27 cellular contexts compared by ENCODE assay signal in genomic region chr10:48590945-48591344, GRCh38. TPM values are rescaled to one million over a fixed set of nuclear protein-coding genes. Genes with fewer than 3 reads are reported as not detected.
"Had no signal": no experiment of that assay in that cellular context is flagged by ENCODE, and none has a peak within 500 bp of the region (broad histone marks: within the 10 kb centered on the region; RNA-seq: fewer than 3 reads in every experiment).

No MANE protein-coding gene starts in this region.

- H3K9me3 ChIP-seq: sigmoid colon, stomach, suprapubic skin, transverse colon, uterus had no signal

- H3K36me3 ChIP-seq: sigmoid colon, stomach, suprapubic skin, transverse colon, uterus had no signal

- H3K27ac Mint-ChIP-seq: activated naive CD4-positive, alpha-beta T cell treated with anti-CD3 and anti-CD28 coated beads for 36 hours; activated naive CD8-positive, alpha-beta T cell treated with anti-CD3 and anti-CD28 coated beads, Interleukin-2, amount 10 ng/mL, durations not matched to agents 7 days and 5 days; activated T-cell treated with anti-CD3 and anti-CD28 coated beads, Interleukin-2, amount 50 U/mL, for 72 hours; naive thymus-derived CD4-positive, alpha-beta T cell; stimulated activated memory B cell treated with anti-CD40 and anti-IgM and Interleukin-4, amounts not matched to agents 10 μg/mL and 1 μg/mL and 100 μg/mL, for 72 hours had no signal

- H3K27ac ChIP-seq: sigmoid colon, stomach, suprapubic skin, transverse colon, uterus had no signal

- ATAC-seq: activated T-cell treated with anti-CD3 and anti-CD28 coated beads, Interleukin-2, amount 50 U/mL, for 72 hours; left lobe of liver; naive thymus-derived CD4-positive, alpha-beta T cell; stimulated activated memory B cell treated with anti-CD40 and anti-IgM and Interleukin-4, amounts not matched to agents 10 μg/mL and 1 μg/mL and 100 μg/mL, for 72 hours had no signal

- H3K9me3 Mint-ChIP-seq: activated naive CD4-positive, alpha-beta T cell treated with anti-CD3 and anti-CD28 coated beads for 36 hours; activated naive CD8-positive, alpha-beta T cell treated with anti-CD3 and anti-CD28 coated beads, Interleukin-2, amount 10 ng/mL, durations not matched to agents 7 days and 5 days; activated T-cell treated with anti-CD3 and anti-CD28 coated beads, Interleukin-2, amount 50 U/mL, for 72 hours; naive thymus-derived CD4-positive, alpha-beta T cell; stimulated activated memory B cell treated with anti-CD40 and anti-IgM and Interleukin-4, amounts not matched to agents 10 μg/mL and 1 μg/mL and 100 μg/mL, for 72 hours had no signal

- H3K4me3 ChIP-seq: sigmoid colon, smooth muscle cell, stomach, suprapubic skin, transverse colon, uterus had no signal

- FAIRE-seq: bronchial epithelial cell, endometrium, kidney had no signal

- DNase-seq: activated CD4-positive, alpha-beta T cell treated with anti-CD3 and anti-CD28 coated beads for 4 hours; activated CD4-positive, alpha-beta T cell treated with anti-CD3 and anti-CD28 coated beads, Interleukin-2, amount 50 U/mL, for 48 hours; activated CD4-positive, CD25-positive, alpha-beta regulatory T cell; activated effector memory CD4-positive, alpha-beta T cell treated with Interleukin-2 at 50 U/mL for 16 hours; activated naive CD4-positive, alpha-beta T cell treated with anti-CD3 and anti-CD28 coated beads for 36 hours; activated naive CD8-positive, alpha-beta T cell treated with anti-CD3 and anti-CD28 coated beads, Interleukin-2, amount 10 ng/mL, durations not matched to agents 7 days and 5 days; activated T-cell treated with anti-CD3 and anti-CD28 coated beads, Interleukin-2, amount 50 U/mL, for 72 hours; amniotic stem cell; cerebellar nuclear complex; effector CD4-positive, alpha-beta T cell; foreskin fibroblast; kidney; naive thymus-derived CD4-positive, alpha-beta T cell; occipital lobe; sigmoid colon; stimulated activated CD4-positive, alpha-beta T cell treated with anti-CD3 and anti-CD28 coated beads, Interleukin-15, amount 100 ng/mL, for 24 hours; stomach; T1000; transverse colon; uterus had no signal

- H3K4me1 ChIP-seq: sigmoid colon, stomach, transverse colon, uterus had no signal

- H3K27me3 ChIP-seq: sigmoid colon, suprapubic skin, transverse colon, uterus had no signal

- H3K4me3 Mint-ChIP-seq: activated naive CD4-positive, alpha-beta T cell treated with anti-CD3 and anti-CD28 coated beads for 36 hours; activated naive CD8-positive, alpha-beta T cell treated with anti-CD3 and anti-CD28 coated beads, Interleukin-2, amount 10 ng/mL, durations not matched to agents 7 days and 5 days; activated T-cell treated with anti-CD3 and anti-CD28 coated beads, Interleukin-2, amount 50 U/mL, for 72 hours; naive thymus-derived CD4-positive, alpha-beta T cell; neural crest cell; stimulated activated memory B cell treated with anti-CD40 and anti-IgM and Interleukin-4, amounts not matched to agents 10 μg/mL and 1 μg/mL and 100 μg/mL, for 72 hours had no signal

- H3K36me3 Mint-ChIP-seq: activated naive CD8-positive, alpha-beta T cell treated with anti-CD3 and anti-CD28 coated beads, Interleukin-2, amount 10 ng/mL, durations not matched to agents 7 days and 5 days; naive thymus-derived CD4-positive, alpha-beta T cell; stimulated activated memory B cell treated with anti-CD40 and anti-IgM and Interleukin-4, amounts not matched to agents 10 μg/mL and 1 μg/mL and 100 μg/mL, for 72 hours had no signal

RNA-seq across cellular contexts. Expression of gene ARHGAP22, which starts 13.9 kb away (rescaled TPM):
- total RNA-seq: activated naive CD4-positive, alpha-beta T cell treated with anti-CD3 and anti-CD28 coated beads for 36 hours; activated T-cell treated with anti-CD3 and anti-CD28 coated beads, Interleukin-2, amount 50 U/mL, for 72 hours had no signal
